In the genomic region with DNA sequence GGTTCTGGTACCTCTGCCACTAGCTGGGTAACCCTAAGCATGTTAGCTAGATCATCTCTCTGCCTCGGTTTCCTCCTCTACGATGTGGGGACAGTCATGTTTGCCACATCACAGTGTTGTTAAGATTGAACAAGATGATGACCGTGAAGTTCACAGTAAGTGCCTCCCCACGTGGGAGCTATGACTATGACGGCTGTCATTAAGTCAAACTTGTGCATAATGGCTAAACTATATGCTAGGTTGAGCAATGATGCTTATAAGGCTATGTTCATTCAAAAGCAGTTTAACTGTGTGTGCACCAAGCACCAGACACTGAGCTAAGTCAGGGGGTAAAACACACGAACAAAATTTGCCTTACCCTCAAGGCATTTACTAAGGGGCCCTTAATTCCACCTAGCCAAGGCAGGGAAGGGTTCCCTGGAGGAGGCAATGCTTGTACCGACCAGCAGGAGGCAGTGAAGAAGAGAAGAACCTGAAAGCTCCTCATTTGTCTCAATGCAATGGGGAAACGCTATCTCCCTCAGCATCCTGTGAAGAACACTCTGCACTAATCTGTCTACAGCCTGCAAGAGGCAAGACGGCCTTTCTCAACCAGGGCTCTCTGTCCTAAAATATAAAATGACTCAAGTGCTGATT, we compare ENCODE assay signal across 12 cellular contexts. TPM values are rescaled to one million over a fixed set of nuclear protein-coding genes. Genes with fewer than 3 reads are reported as not detected.
DNase-seq lines count a peak whose midpoint lies in the region; ATAC-seq, FAIRE-seq and TF ChIP-seq lines count a peak whose summit lies in the region.
"Had no signal": no experiment of that assay in that cellular context is flagged by ENCODE, and none has a peak within 500 bp of the region (broad histone marks: within the 10 kb centered on the region; RNA-seq: fewer than 3 reads in every experiment).

No MANE protein-coding gene starts in this region.

- 1% methylated on average over 8 of the region's 9 CpGs for WGBS in K562 (ENCODE audit: insufficient coverage, low coverage, missing lambda C conversion rate)

- FAIRE-seq in K562 (lab: Jason Lieb, UNC): no peak

- no TSS peak for BruUV-seq in K562 (replicated peaks; lab: Mats Ljungman, UMichigan)

- H3K9ac ChIP-seq in K562 (ENCODE audit: insufficient read depth in 1 of 2, low read depth in 2 of 2, low read length in 2 of 2) (no peak overlapping the region), neural progenitor cell (no peak overlapping the region)

- no peak overlapping the region for H3K27ac Mint-ChIP-seq in activated CD4-positive, alpha-beta T cell treated with anti-CD3 and anti-CD28 coated beads, Interleukin-2, amount 10 ng/mL, durations not matched to agents 24 days and 14 days
- H3K27ac Mint-ChIP-seq in neural progenitor cell: no peak overlapping the region

- H3K4me2 ChIP-seq in K562 (ENCODE audit: insufficient read depth, low read length) (no peak overlapping the region), neural progenitor cell (no peak overlapping the region)

- H3K27ac ChIP-seq in K562 (ENCODE audit: extremely low read depth, low read depth, low read length) (no peak overlapping the region), neural progenitor cell (no peak overlapping the region)
- H3K27ac ChIP-seq: body of pancreas, right atrium auricular region had no signal

- TF ChIP-seq EP300 in K562 (IDR thresholded peaks at IDR 0.05; ENCODE audit: low read length): no peak

- no peaks in the 10 kb centered on the region for H3K9me1 ChIP-seq in K562 (ENCODE audit: control insufficient read depth, insufficient read depth, low read length)

- H3K4me3 ChIP-seq in K562: no peak overlapping the region
- no peak overlapping the region for H3K4me3 ChIP-seq in neural progenitor cell
- H3K4me3 ChIP-seq: body of pancreas, right atrium auricular region had no signal

- no peaks in the 10 kb centered on the region for H3K9me3 Mint-ChIP-seq in activated CD4-positive, alpha-beta T cell treated with anti-CD3 and anti-CD28 coated beads, Interleukin-2, amount 10 ng/mL, durations not matched to agents 24 days and 14 days
- peaks cover 2% of the 10 kb centered on the region for H3K9me3 Mint-ChIP-seq in neural progenitor cell

- no peaks in the 10 kb centered on the region for H3K9me3 ChIP-seq in K562 (replicated peaks; ENCODE audit: control insufficient read depth, insufficient read depth, low read depth, low read length)
- no peaks in the 10 kb centered on the region for H3K9me3 ChIP-seq in neural progenitor cell (ENCODE audit: low read depth)
- H3K9me3 ChIP-seq: body of pancreas, right atrium auricular region had no signal

- POLR2A ChIA-PET in HEK293T (lab: Yijun Ruan, JAX): no interaction called here
- POLR2A ChIA-PET in K562 (lab: Yijun Ruan, JAX): no interaction called here

- H3K36me3 ChIP-seq in K562 (ENCODE audit: control insufficient read depth, insufficient read depth, low read length) (no peaks in the 10 kb centered on the region), neural progenitor cell (no peaks in the 10 kb centered on the region)
- H3K36me3 ChIP-seq: right atrium auricular region had no signal

- CTCF ChIA-PET in HEK293T (lab: Yijun Ruan, JAX): interaction anchor here (0.6 to 1.5 kb wide), 4 partner anchors 39 to 175 kb away, joined by 3 to 6 read pairs (median 4); no protein-coding TSS in a partner anchor
- CTCF ChIA-PET in K562 (lab: Yijun Ruan, JAX; ENCODE audit: low intra/inter-chr PET ratio): no interaction called here

- peak in 1 of 2 experiments; percentile 48; a peak in 2 of 4 replicates for TF ChIP-seq RAD21 in K562 (CRISPR knock-in tag; conservative IDR thresholded peaks at IDR 0.05 in 1 of 2, IDR thresholded peaks at IDR 0.05 in 1 of 2)

- H3K27me3 ChIP-seq in K562 (ENCODE audit: control insufficient read depth in 2 of 2, insufficient read depth in 2 of 2, low read length in 2 of 2): peaks cover 0 to 23% of the 10 kb centered on the region in 2 experiments; a peak in 2 of 5 replicates
- no peaks in the 10 kb centered on the region for H3K27me3 ChIP-seq in neural progenitor cell
- H3K27me3 ChIP-seq: body of pancreas, right atrium auricular region had no signal

- peaks cover 4% of the 10 kb centered on the region for H3K4me1 Mint-ChIP-seq in activated CD4-positive, alpha-beta T cell treated with anti-CD3 and anti-CD28 coated beads, Interleukin-2, amount 10 ng/mL, durations not matched to agents 24 days and 14 days
- peaks cover 10% of the 10 kb centered on the region for H3K4me1 Mint-ChIP-seq in neural progenitor cell

- no peaks in the 10 kb centered on the region for H3K79me2 ChIP-seq in K562 (ENCODE audit: control insufficient read depth, insufficient read depth, low read length)
- H3K79me2 ChIP-seq in neural progenitor cell (ENCODE audit: low read depth): no peaks in the 10 kb centered on the region

- H3K4me1 ChIP-seq in K562 (replicated peaks in 1 of 2; ENCODE audit: control insufficient read depth in 2 of 2, insufficient read depth in 2 of 2, low read length in 2 of 2) (no peaks in the 10 kb centered on the region), neural progenitor cell (no peaks in the 10 kb centered on the region)
- H3K4me1 ChIP-seq: body of pancreas, right atrium auricular region had no signal

- no peak overlapping the region for H3K4me3 Mint-ChIP-seq in activated CD4-positive, alpha-beta T cell treated with anti-CD3 and anti-CD28 coated beads, Interleukin-2, amount 10 ng/mL, durations not matched to agents 24 days and 14 days
- H3K4me3 Mint-ChIP-seq in neural progenitor cell: no peak overlapping the region

- H3K36me3 Mint-ChIP-seq in activated CD4-positive, alpha-beta T cell treated with anti-CD3 and anti-CD28 coated beads, Interleukin-2, amount 10 ng/mL, durations not matched to agents 24 days and 14 days (ENCODE audit: low read depth): no peaks in the 10 kb centered on the region
- no peaks in the 10 kb centered on the region for H3K36me3 Mint-ChIP-seq in neural progenitor cell

- no peaks in the 10 kb centered on the region for H3F3A ChIP-seq in neural progenitor cell (ENCODE audit: low read depth)

- H2AFZ ChIP-seq in K562 (ENCODE audit: low read depth, low read length) (no peak overlapping the region), neural progenitor cell (replicated peaks) (no peak overlapping the region)

- H4K20me1 ChIP-seq in K562 (replicated peaks; ENCODE audit: control insufficient read depth, insufficient read depth, low read length) (peaks cover 5% of the 10 kb centered on the region; the same call in 1 of the 2 replicates), neural progenitor cell (ENCODE audit: low read depth) (no peaks in the 10 kb centered on the region)

- intact Hi-C loops in activated CD4-positive, alpha-beta T cell treated with anti-CD3 and anti-CD28 coated beads, Interleukin-2, amount 10 ng/mL, durations not matched to agents 24 days and 14 days (cut with micrococcal nuclease): no loop called here
- intact Hi-C loops in K562 (cut with micrococcal nuclease): loop anchor here (5.0 kb wide), 1 partner anchor 378 kb away; no protein-coding TSS in a partner anchor

- H3K27me3 Mint-ChIP-seq in activated CD4-positive, alpha-beta T cell treated with anti-CD3 and anti-CD28 coated beads, Interleukin-2, amount 10 ng/mL, durations not matched to agents 24 days and 14 days: peaks cover under 1% of the 10 kb centered on the region
- peaks cover 7% of the 10 kb centered on the region for H3K27me3 Mint-ChIP-seq in neural progenitor cell (ENCODE audit: insufficient read depth, low read depth)

- DNase-seq in activated CD4-positive, alpha-beta T cell treated with anti-CD3 and anti-CD28 coated beads, Interleukin-2, amount 10 ng/mL, durations not matched to agents 24 days and 14 days: peak; percentile 56
- no peak for DNase-seq in activated CD4-positive, alpha-beta T cell treated with anti-CD3 and anti-CD28 coated beads, Interleukin-2, amount 50 U/mL, for 1 hour
- peak; percentile 23 for DNase-seq in HEK293T (ENCODE audit: extremely low spot score)
- peak; percentile 12 to 20 (median 14) for DNase-seq in K562 (ENCODE audit: extremely low read depth in 1 of 4, low spot score in 3 of 4)
- no peak for DNase-seq in neural progenitor cell (ENCODE audit: low spot score)
- DNase-seq in NK-92 treated with Interleukin-12 subunit alpha and Interleukin-12 subunit beta, amount 100 ng/mL, for 24 hours (lab: John Stamatoyannopoulos, UW): no peak
- no peak for DNase-seq in hypothalamus (lab: John Stamatoyannopoulos, UW)
- no peak for DNase-seq in amygdala (lab: John Stamatoyannopoulos, UW)
- DNase-seq: body of pancreas, NCI-H510A, SW 1271 had no signal

- no peak for TF ChIP-seq POLR2A in K562 (conservative IDR thresholded peaks at IDR 0.05)

- in situ Hi-C loops in K562 (cut with MboI): loop anchor here (10.0 kb wide), 1 partner anchor 159 kb away; no protein-coding TSS in a partner anchor

- ATAC-seq in K562: peak; percentile 75
- ATAC-seq: body of pancreas had no signal

- TF ChIP-seq CTCF in K562 (IDR thresholded peaks at IDR 0.05 in 2 of 3, conservative IDR thresholded peaks at IDR 0.05 in 1 of 3; ENCODE audit: insufficient read depth in 2 of 3, low read depth in 1 of 3, low read length in 3 of 3) (peak; percentile 18 to 59 (median 45); a peak in 3 of 6 replicates), neural progenitor cell (IDR thresholded peaks at IDR 0.05) (peak; percentile 35)

TF ChIP-seq in HEK293T, 16 proteins besides CTCF, POLR2A, EP300 and RAD21 (continues in another document):
- TF ChIP-seq ZNF384 (IDR thresholded peaks at IDR 0.05): no peak

RNA-seq across cellular contexts. Expression of a gene that starts 52.9 kb away (rescaled TPM):
- 0.23 and 0.50 TPM in 2 replicates for total RNA-seq in activated CD4-positive, alpha-beta T cell treated with anti-CD3 and anti-CD28 coated beads, Interleukin-2, amount 10 ng/mL, durations not matched to agents 24 days and 14 days
- 0.11 TPM in 1 of 2 replicates, not detected in the other for total RNA-seq in K562 (2011; cell fraction: chromatin; rRNA removed; ENCODE audit: low replicate concordance)
- total RNA-seq in K562 (2011; cell fraction: nucleolus; rRNA removed): not detected in 2 replicates
- total RNA-seq in K562 (2011; cell fraction: nucleoplasm; rRNA removed): not detected in 2 replicates
- not detected in 2 replicates for total RNA-seq in K562 (2014; rRNA removed)
- 0.04 TPM in 1 of 2 replicates, not detected in the other for total RNA-seq in K562 (2014; rRNA removed; fragmentation: Illumina TruSeq; extraction: Trizol)
- total RNA-seq in K562 (2015; rRNA removed; fragmentation: Illumina TruSeq; extraction: Trizol): 0.04 TPM in 1 of 2 replicates, not detected in the other
- total RNA-seq in K562 (2021): 0.07 TPM in 1 of 2 replicates, not detected in the other
- polyA plus RNA-seq in K562 (2011; rRNA removed): 0.04 TPM in 1 of 2 replicates, not detected in the other
- polyA plus RNA-seq in K562 (2011; cell fraction: cytosol; rRNA removed): 0.01 and 0.13 TPM in 2 replicates
- 0.03 and 0.11 TPM in 2 replicates for polyA plus RNA-seq in K562 (2011; cell fraction: nucleus; rRNA removed)
- polyA plus RNA-seq in K562 (2012): 0.06 and 0.08 TPM in 2 replicates
- polyA plus RNA-seq in K562 (2014; fragmentation: Illumina TruSeq; extraction: Trizol): 0.03 TPM in 1 of 2 replicates, not detected in the other
- under 1 TPM; 0.01 TPM for polyA plus RNA-seq in K562 (2014; fragmentation: Nextera tagmentation; extraction: Ambion mirVana)
- polyA plus RNA-seq in K562 (2014; rRNA removed): not detected in 2 replicates
- not detected in 2 replicates for polyA minus RNA-seq in K562 (2011; rRNA and poly(A)+ RNA removed)
- polyA minus RNA-seq in K562 (2011; cell fraction: cytosol; rRNA and poly(A)+ RNA removed): not detected in 2 replicates
- not detected in 2 replicates for polyA minus RNA-seq in K562 (2011; cell fraction: nucleus; rRNA and poly(A)+ RNA removed)
- total RNA-seq in neural progenitor cell (ENCODE audit: low replicate concordance): 2.0 and 2.6 TPM in 2 replicates

Comparison
In these comparisons a context has a peak if more than half of its experiments do, and no peak if none do; other contexts are left out.
1. DNase-seq: peak in activated CD4-positive, alpha-beta T cell treated with anti-CD3 and anti-CD28 coated beads, Interleukin-2, amount 10 ng/mL, durations not matched to agents 24 days and 14 days (single experiment), HEK293T (single experiment) and K562 (4 of 4); none in activated CD4-positive, alpha-beta T cell treated with anti-CD3 and anti-CD28 coated beads, Interleukin-2, amount 50 U/mL, for 1 hour (single experiment), neural progenitor cell (single experiment), NK-92 treated with Interleukin-12 subunit alpha and Interleukin-12 subunit beta, amount 100 ng/mL, for 24 hours (single experiment), hypothalamus (0 of 51) and amygdala (0 of 56).